In the genomic region with DNA sequence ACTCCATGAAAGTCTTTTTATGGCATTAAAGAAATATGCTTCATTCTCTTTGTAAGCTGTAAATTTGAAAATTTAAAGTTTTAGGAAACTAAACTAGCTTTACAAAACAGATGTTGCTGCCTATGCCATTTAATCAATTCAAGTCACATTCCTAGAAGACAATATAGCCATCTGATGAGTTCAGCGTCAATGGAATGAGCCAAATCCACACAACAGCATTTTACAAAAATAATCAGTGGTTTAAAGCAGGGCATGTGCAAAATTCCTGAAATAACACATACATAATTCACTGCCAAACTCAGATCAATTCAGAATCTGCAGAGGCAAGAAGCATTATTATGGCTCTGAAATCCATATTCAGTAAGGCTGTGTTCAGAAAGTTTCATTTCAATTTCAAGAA, we compare ENCODE assay signal across 24 cellular contexts.
DNase-seq lines count a peak whose midpoint lies in the region; ATAC-seq and TF ChIP-seq lines count a peak whose summit lies in the region.
"Had no signal": no experiment of that assay in that cellular context is flagged by ENCODE, and none has a peak within 500 bp of the region (broad histone marks: within the 10 kb centered on the region; RNA-seq: fewer than 3 reads in every experiment).

No MANE protein-coding gene starts in this region.

- 84 to 90% methylated on average over 1 of the region's 1 CpG for WGBS in heart right ventricle, 2 donors

- no peaks in the 10 kb centered on the region for H3K9me3 Mint-ChIP-seq in immature natural killer cell
- H3K9me3 Mint-ChIP-seq in glutamatergic neuron (ENCODE audit: unreplicated experiment) = no peaks in the 10 kb centered on the region
- H3K9me3 Mint-ChIP-seq: activated naive CD8-positive, alpha-beta T cell treated with anti-CD3 and anti-CD28 coated beads, Interleukin-2, amount 10 ng/mL, durations not matched to agents 7 days and 5 days; activated T-helper 17 cell treated with anti-CD3 and anti-CD28 coated beads, Interleukin-2, amount 50 U/mL, for 72 hours; naive thymus-derived CD8-positive, alpha-beta T cell had no signal

- no peak overlapping the region for H3K4me3 ChIP-seq in cardiac muscle cell
- no peak overlapping the region for H3K4me3 ChIP-seq in heart right ventricle
- H3K4me3 ChIP-seq: hepatocyte, upper lobe of right lung had no signal

- TF ChIP-seq CTCF in cardiac muscle cell (IDR thresholded peaks at IDR 0.05; ENCODE audit: low read depth, low read length) (no peak), heart right ventricle (IDR thresholded peaks at IDR 0.05) (no peak), glutamatergic neuron (IDR thresholded peaks at IDR 0.05; ENCODE audit: partially characterized antibody, unreplicated experiment) (no peak)

- no peak overlapping the region for H3K27ac Mint-ChIP-seq in immature natural killer cell
- H3K27ac Mint-ChIP-seq in glutamatergic neuron (ENCODE audit: unreplicated experiment) = no peak overlapping the region
- H3K27ac Mint-ChIP-seq: activated CD4-positive, alpha-beta T cell treated with anti-CD3 and anti-CD28 coated beads for 36 hours; activated naive CD8-positive, alpha-beta T cell treated with anti-CD3 and anti-CD28 coated beads, Interleukin-2, amount 10 ng/mL, durations not matched to agents 7 days and 5 days; activated T-helper 17 cell treated with anti-CD3 and anti-CD28 coated beads, Interleukin-2, amount 50 U/mL, for 72 hours had no signal

- intact Hi-C loops in heart right ventricle (cut with DNase I) = no loop called here
- intact Hi-C loops in left cardiac atrium (cut with DNase I) = no loop called here

- H3K4me1 Mint-ChIP-seq in immature natural killer cell (peaks cover 45 to 89% of the 10 kb centered on the region in 2 donors), glutamatergic neuron (ENCODE audit: low read depth, unreplicated experiment) (peaks cover 10% of the 10 kb centered on the region)

- no peak overlapping the region for H3K4me3 Mint-ChIP-seq in immature natural killer cell
- H3K4me3 Mint-ChIP-seq in glutamatergic neuron (ENCODE audit: unreplicated experiment) = no peak overlapping the region
- H3K4me3 Mint-ChIP-seq: activated CD4-positive, alpha-beta T cell treated with anti-CD3 and anti-CD28 coated beads for 36 hours; activated naive CD8-positive, alpha-beta T cell treated with anti-CD3 and anti-CD28 coated beads, Interleukin-2, amount 10 ng/mL, durations not matched to agents 7 days and 5 days; activated T-helper 17 cell treated with anti-CD3 and anti-CD28 coated beads, Interleukin-2, amount 50 U/mL, for 72 hours had no signal

- H3K27me3 ChIP-seq in cardiac muscle cell (no peaks in the 10 kb centered on the region), heart right ventricle (no peaks in the 10 kb centered on the region)
- H3K27me3 ChIP-seq: hepatocyte, upper lobe of right lung had no signal

- H3K4me1 ChIP-seq in cardiac muscle cell (ENCODE audit: low read depth) = peaks cover 58% of the 10 kb centered on the region
- H3K4me1 ChIP-seq in heart right ventricle = peaks cover 0 to 78% (median 55%) of the 10 kb centered on the region in 9 donors

- H3K27me3 Mint-ChIP-seq in immature natural killer cell (ENCODE audit: low read depth in 3 of 3) = peaks cover 0 to 1% (median 0%) of the 10 kb centered on the region in 3 donors
- no peaks in the 10 kb centered on the region for H3K27me3 Mint-ChIP-seq in glutamatergic neuron (ENCODE audit: unreplicated experiment)
- H3K27me3 Mint-ChIP-seq: activated CD4-positive, alpha-beta T cell treated with anti-CD3 and anti-CD28 coated beads for 36 hours; activated naive CD8-positive, alpha-beta T cell treated with anti-CD3 and anti-CD28 coated beads, Interleukin-2, amount 10 ng/mL, durations not matched to agents 7 days and 5 days; activated T-helper 17 cell treated with anti-CD3 and anti-CD28 coated beads, Interleukin-2, amount 50 U/mL, for 72 hours; naive thymus-derived CD8-positive, alpha-beta T cell had no signal

- H3K36me3 Mint-ChIP-seq in immature natural killer cell (no peaks in the 10 kb centered on the region), glutamatergic neuron (ENCODE audit: unreplicated experiment) (no peaks in the 10 kb centered on the region)

- ATAC-seq in heart right ventricle (no peak), left cardiac atrium (no peak)
- ATAC-seq: activated CD4-positive, alpha-beta T cell treated with anti-CD3 and anti-CD28 coated beads for 36 hours; activated T-helper 17 cell treated with anti-CD3 and anti-CD28 coated beads, Interleukin-2, amount 50 U/mL, for 72 hours; upper lobe of right lung had no signal

- DNase-seq in cardiac muscle cell (ENCODE audit: low read depth in 1 of 2, low spot score in 1 of 2) = no peak
- DNase-seq in heart right ventricle = no peak
- DNase-seq in foreskin melanocyte = peak; percentile 37
- no peak for DNase-seq in immature natural killer cell
- no peak for DNase-seq in glutamatergic neuron
- no peak for DNase-seq in NCI-H1105 treated with DMSO at 0.1 percent for 48 hours (lab: John Stamatoyannopoulos, UW)
- DNase-seq in left cardiac atrium = no peak
- DNase-seq: activated CD4-positive, alpha-beta T cell treated with anti-CD3 and anti-CD28 coated beads for 36 hours; activated naive CD8-positive, alpha-beta T cell treated with anti-CD3 and anti-CD28 coated beads, Interleukin-2, amount 10 ng/mL, durations not matched to agents 7 days and 5 days; DMS 273 treated with DMSO at 0.1 percent for 48 hours; KG1; mammary epithelial cell; naive thymus-derived CD8-positive, alpha-beta T cell; NCI-H1048; NCI-H2029; posterior cingulate gyrus; stimulated activated CD4-positive, alpha-beta T cell treated with anti-CD3 and anti-CD28 coated beads, Interleukin-2, amount 100 ng/mL, for 24 hours; stimulated activated naive CD4-positive, alpha-beta T cell treated with Interleukin-2 at 50 U/mL for 16 hours; SW 1271; upper lobe of right lung had no signal

- H3K36me3 ChIP-seq in cardiac muscle cell = no peaks in the 10 kb centered on the region
- H3K36me3 ChIP-seq in heart right ventricle = peaks cover 0 to 3% (median 0%) of the 10 kb centered on the region in 9 donors
- H3K36me3 ChIP-seq: upper lobe of right lung had no signal

- no peaks in the 10 kb centered on the region for H3K9me3 ChIP-seq in cardiac muscle cell (ENCODE audit: low read depth)
- no peaks in the 10 kb centered on the region for H3K9me3 ChIP-seq in heart right ventricle
- H3K9me3 ChIP-seq: upper lobe of right lung had no signal

- H3K27ac ChIP-seq in cardiac muscle cell = peak overlapping the region; percentile 60
- H3K27ac ChIP-seq in heart right ventricle = no peak overlapping the region
- peak overlapping the region; percentile 18 for H3K27ac ChIP-seq in angular gyrus (ENCODE audit: low read depth, low read length)
- H3K27ac ChIP-seq: 22Rv1, upper lobe of right lung had no signal

Comparison
In these comparisons a context has a peak if more than half of its experiments do, and no peak if none do; other contexts are left out.
1. H3K27ac ChIP-seq: peak in cardiac muscle cell (single experiment) and angular gyrus (single experiment); none in heart right ventricle (0 of 10).